1 cellular context compared by ENCODE assay signal in the genomic region with DNA sequence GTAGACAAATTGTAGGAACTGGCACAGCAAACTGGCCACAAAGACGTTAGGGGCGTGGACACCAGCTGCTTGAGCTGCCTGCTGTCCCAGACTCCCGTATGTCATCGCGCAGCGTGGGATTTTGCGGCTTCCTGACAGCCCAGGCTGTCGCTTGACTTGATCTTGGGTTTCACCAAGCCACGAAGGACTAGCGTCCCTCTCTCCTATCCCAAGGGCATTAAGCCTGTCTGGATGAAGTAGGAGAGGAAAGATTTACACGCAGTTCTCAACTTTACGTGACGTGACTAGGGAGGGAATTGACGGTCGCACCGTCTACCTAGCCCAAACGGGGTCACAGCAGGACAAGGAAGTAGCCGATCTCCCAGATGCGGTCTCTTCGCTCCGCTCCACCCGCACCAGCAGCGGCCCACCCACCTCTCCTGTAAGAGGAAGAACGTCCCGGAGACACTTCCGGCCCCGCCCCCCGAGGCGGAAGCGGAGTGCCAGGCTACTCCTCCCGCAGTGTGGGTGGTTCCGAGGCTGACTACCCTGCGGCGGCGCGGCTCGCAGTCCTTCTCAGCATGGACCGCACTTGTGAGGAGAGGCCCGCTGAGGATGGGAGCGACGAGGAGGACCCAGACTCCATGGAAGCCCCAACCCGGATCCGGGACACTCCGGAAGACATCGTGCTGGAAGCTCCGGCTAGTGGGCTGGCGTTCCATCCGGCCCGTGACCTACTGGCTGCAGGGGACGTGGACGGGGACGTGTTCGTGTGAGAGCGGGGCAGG.
TF ChIP-seq lines count a peak whose summit lies in the region.

A gene with protein sequence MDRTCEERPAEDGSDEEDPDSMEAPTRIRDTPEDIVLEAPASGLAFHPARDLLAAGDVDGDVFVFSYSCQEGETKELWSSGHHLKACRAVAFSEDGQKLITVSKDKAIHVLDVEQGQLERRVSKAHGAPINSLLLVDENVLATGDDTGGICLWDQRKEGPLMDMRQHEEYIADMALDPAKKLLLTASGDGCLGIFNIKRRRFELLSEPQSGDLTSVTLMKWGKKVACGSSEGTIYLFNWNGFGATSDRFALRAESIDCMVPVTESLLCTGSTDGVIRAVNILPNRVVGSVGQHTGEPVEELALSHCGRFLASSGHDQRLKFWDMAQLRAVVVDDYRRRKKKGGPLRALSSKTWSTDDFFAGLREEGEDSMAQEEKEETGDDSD (plus strand): TSS at position 552 of the 767 bp plus-strand sequence. CDS start 9 bp downstream, at position 561.

TF ChIP-seq in HepG2, 621 proteins besides CTCF, POLR2A, EP300 and RAD21 (continued from another document and continues in another):
- TF ChIP-seq ZNF556 (CRISPR knock-in tag; IDR thresholded peaks at IDR 0.05; ENCODE audit: borderline replicate concordance) (0 out of 2 replicates have a peak, but pooled peaks have one; percentile 39), GABPA (IDR thresholded peaks at IDR 0.05; ENCODE audit: low read depth, low read length) (peak; percentile 90), GABPA (CRISPR knock-in tag; IDR thresholded peaks at IDR 0.05; ENCODE audit: low read depth) (peak; percentile 97), AHR (CRISPR knock-in tag; IDR thresholded peaks at IDR 0.05) (0 out of 2 replicates have a peak, but pooled peaks have one; percentile 72), YEATS4 (CRISPR knock-in tag; IDR thresholded peaks at IDR 0.05; ENCODE audit: borderline replicate concordance) (peak; percentile 58), SOX13 (IDR thresholded peaks at IDR 0.05) (no peak), SOX13 (CRISPR knock-in tag; conservative IDR thresholded peaks at IDR 0.05 in 1 of 2, IDR thresholded peaks at IDR 0.05 in 1 of 2) (peak in 1 of 2 experiments; percentile 63; a peak in 1 of 4 replicates), ISL2 (CRISPR knock-in tag; IDR thresholded peaks at IDR 0.05) (peak; percentile 25; the same call in 1 of the 2 replicates), PHF21A (CRISPR knock-in tag; IDR thresholded peaks at IDR 0.05) (peak; percentile 83), ZNF160 (CRISPR knock-in tag; IDR thresholded peaks at IDR 0.05) (0 out of 2 replicates have a peak, but pooled peaks have one; percentile 51), ZNF777 (CRISPR knock-in tag; IDR thresholded peaks at IDR 0.05) (peak; percentile 54; the same call in 1 of the 2 replicates), MED8 (CRISPR knock-in tag; IDR thresholded peaks at IDR 0.05; ENCODE audit: insufficient replicate concordance) (peak; percentile 55), NCOA5 (CRISPR knock-in tag; IDR thresholded peaks at IDR 0.05) (no peak), KDM4B (CRISPR knock-in tag; IDR thresholded peaks at IDR 0.05) (0 out of 2 replicates have a peak, but pooled peaks have one; percentile 42), TBX2 (CRISPR knock-in tag; IDR thresholded peaks at IDR 0.05; ENCODE audit: borderline replicate concordance) (peak; percentile 80), ZSCAN25 (CRISPR knock-in tag; IDR thresholded peaks at IDR 0.05) (no peak), ZNF232 (CRISPR knock-in tag; IDR thresholded peaks at IDR 0.05; ENCODE audit: borderline replicate concordance) (0 out of 2 replicates have a peak, but pooled peaks have one; percentile 24), XRCC5 (optimal IDR thresholded peaks at IDR 0.05; ENCODE audit: low read length) (peak; percentile 68), EED (CRISPR knock-in tag; IDR thresholded peaks at IDR 0.05) (peak; percentile 56; the same call in 1 of the 2 replicates), ONECUT2 (CRISPR knock-in tag; IDR thresholded peaks at IDR 0.05) (no peak), RXRA (CRISPR knock-in tag; IDR thresholded peaks at IDR 0.05) (peak; percentile 98), ZNF629 (CRISPR knock-in tag; conservative IDR thresholded peaks at IDR 0.05) (no peak), RBFOX2 (IDR thresholded peaks at IDR 0.05; ENCODE audit: low read depth, low read length) (peak; percentile 91), ZFY (CRISPR knock-in tag; IDR thresholded peaks at IDR 0.05) (peak; percentile 84)
- TF ChIP-seq, protein P1, sequence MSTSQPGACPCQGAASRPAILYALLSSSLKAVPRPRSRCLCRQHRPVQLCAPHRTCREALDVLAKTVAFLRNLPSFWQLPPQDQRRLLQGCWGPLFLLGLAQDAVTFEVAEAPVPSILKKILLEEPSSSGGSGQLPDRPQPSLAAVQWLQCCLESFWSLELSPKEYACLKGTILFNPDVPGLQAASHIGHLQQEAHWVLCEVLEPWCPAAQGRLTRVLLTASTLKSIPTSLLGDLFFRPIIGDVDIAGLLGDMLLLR (CRISPR knock-in tag; IDR thresholded peaks at IDR 0.05), result peak; percentile 71; the same call in 1 of the 2 replicates
- TF ChIP-seq, protein P2, sequence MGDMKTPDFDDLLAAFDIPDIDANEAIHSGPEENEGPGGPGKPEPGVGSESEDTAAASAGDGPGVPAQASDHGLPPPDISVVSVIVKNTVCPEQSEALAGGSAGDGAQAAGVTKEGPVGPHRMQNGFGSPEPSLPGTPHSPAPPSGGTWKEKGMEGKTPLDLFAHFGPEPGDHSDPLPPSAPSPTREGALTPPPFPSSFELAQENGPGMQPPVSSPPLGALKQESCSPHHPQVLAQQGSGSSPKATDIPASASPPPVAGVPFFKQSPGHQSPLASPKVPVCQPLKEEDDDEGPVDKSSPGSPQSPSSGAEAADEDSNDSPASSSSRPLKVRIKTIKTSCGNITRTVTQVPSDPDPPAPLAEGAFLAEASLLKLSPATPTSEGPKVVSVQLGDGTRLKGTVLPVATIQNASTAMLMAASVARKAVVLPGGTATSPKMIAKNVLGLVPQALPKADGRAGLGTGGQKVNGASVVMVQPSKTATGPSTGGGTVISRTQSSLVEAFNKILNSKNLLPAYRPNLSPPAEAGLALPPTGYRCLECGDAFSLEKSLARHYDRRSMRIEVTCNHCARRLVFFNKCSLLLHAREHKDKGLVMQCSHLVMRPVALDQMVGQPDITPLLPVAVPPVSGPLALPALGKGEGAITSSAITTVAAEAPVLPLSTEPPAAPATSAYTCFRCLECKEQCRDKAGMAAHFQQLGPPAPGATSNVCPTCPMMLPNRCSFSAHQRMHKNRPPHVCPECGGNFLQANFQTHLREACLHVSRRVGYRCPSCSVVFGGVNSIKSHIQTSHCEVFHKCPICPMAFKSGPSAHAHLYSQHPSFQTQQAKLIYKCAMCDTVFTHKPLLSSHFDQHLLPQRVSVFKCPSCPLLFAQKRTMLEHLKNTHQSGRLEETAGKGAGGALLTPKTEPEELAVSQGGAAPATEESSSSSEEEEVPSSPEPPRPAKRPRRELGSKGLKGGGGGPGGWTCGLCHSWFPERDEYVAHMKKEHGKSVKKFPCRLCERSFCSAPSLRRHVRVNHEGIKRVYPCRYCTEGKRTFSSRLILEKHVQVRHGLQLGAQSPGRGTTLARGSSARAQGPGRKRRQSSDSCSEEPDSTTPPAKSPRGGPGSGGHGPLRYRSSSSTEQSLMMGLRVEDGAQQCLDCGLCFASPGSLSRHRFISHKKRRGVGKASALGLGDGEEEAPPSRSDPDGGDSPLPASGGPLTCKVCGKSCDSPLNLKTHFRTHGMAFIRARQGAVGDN (CRISPR knock-in tag; IDR thresholded peaks at IDR 0.05), result peak; percentile 88
- TF ChIP-seq, protein P3, sequence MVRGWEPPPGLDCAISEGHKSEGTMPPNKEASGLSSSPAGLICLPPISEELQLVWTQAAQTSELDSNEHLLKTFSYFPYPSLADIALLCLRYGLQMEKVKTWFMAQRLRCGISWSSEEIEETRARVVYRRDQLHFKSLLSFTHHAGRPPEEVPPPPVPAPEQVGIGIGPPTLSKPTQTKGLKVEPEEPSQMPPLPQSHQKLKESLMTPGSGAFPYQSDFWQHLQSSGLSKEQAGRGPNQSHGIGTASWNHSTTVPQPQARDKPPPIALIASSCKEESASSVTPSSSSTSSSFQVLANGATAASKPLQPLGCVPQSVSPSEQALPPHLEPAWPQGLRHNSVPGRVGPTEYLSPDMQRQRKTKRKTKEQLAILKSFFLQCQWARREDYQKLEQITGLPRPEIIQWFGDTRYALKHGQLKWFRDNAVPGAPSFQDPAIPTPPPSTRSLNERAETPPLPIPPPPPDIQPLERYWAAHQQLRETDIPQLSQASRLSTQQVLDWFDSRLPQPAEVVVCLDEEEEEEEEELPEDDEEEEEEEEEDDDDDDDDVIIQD (CRISPR knock-in tag; IDR thresholded peaks at IDR 0.05; ENCODE audit: low read depth), result peak; percentile 71
- TF ChIP-seq, protein P4, sequence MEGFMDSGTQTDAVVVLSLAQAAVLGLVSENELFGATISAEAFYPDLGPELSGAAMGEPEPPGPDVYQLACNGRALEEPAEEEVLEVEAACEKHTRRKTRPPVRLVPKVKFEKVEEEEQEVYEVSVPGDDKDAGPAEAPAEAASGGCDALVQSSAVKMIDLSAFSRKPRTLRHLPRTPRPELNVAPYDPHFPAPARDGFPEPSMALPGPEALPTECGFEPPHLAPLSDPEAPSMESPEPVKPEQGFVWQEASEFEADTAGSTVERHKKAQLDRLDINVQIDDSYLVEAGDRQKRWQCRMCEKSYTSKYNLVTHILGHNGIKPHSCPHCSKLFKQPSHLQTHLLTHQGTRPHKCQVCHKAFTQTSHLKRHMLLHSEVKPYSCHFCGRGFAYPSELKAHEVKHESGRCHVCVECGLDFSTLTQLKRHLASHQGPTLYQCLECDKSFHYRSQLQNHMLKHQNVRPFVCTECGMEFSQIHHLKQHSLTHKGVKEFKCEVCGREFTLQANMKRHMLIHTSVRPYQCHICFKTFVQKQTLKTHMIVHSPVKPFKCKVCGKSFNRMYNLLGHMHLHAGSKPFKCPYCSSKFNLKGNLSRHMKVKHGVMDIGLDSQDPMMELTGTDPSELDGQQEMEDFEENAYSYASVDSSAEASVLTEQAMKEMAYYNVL (CRISPR knock-in tag; IDR thresholded peaks at IDR 0.05; ENCODE audit: borderline replicate concordance), result 0 out of 2 replicates have a peak, but pooled peaks have one; percentile 57
- TF ChIP-seq, protein P5, sequence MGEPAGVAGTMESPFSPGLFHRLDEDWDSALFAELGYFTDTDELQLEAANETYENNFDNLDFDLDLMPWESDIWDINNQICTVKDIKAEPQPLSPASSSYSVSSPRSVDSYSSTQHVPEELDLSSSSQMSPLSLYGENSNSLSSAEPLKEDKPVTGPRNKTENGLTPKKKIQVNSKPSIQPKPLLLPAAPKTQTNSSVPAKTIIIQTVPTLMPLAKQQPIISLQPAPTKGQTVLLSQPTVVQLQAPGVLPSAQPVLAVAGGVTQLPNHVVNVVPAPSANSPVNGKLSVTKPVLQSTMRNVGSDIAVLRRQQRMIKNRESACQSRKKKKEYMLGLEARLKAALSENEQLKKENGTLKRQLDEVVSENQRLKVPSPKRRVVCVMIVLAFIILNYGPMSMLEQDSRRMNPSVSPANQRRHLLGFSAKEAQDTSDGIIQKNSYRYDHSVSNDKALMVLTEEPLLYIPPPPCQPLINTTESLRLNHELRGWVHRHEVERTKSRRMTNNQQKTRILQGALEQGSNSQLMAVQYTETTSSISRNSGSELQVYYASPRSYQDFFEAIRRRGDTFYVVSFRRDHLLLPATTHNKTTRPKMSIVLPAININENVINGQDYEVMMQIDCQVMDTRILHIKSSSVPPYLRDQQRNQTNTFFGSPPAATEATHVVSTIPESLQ (CRISPR knock-in tag; conservative IDR thresholded peaks at IDR 0.05), result no peak
- TF ChIP-seq, protein P6, sequence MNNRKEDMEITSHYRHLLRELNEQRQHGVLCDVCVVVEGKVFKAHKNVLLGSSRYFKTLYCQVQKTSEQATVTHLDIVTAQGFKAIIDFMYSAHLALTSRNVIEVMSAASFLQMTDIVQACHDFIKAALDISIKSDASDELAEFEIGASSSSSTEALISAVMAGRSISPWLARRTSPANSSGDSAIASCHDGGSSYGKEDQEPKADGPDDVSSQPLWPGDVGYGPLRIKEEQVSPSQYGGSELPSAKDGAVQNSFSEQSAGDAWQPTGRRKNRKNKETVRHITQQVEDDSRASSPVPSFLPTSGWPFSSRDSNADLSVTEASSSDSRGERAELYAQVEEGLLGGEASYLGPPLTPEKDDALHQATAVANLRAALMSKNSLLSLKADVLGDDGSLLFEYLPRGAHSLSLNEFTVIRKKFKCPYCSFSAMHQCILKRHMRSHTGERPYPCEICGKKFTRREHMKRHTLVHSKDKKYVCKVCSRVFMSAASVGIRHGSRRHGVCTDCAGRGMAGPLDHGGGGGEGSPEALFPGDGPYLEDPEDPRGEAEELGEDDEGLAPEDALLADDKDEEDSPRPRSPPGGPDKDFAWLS (CRISPR knock-in tag; IDR thresholded peaks at IDR 0.05; ENCODE audit: borderline replicate concordance), result 0 out of 2 replicates have a peak, but pooled peaks have one; percentile 62
- TF ChIP-seq, protein P7, sequence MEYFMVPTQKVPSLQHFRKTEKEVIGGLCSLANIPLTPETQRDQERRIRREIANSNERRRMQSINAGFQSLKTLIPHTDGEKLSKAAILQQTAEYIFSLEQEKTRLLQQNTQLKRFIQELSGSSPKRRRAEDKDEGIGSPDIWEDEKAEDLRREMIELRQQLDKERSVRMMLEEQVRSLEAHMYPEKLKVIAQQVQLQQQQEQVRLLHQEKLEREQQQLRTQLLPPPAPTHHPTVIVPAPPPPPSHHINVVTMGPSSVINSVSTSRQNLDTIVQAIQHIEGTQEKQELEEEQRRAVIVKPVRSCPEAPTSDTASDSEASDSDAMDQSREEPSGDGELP (IDR thresholded peaks at IDR 0.05; ENCODE audit: borderline replicate concordance, low read depth), result peak; percentile 34
